ENCODE assay signal across 1 cellular context in genomic region chr2:169034984-169035544, GRCh38.
TF ChIP-seq lines count a peak whose summit lies in the region.

No MANE protein-coding gene starts in this region.

TF ChIP-seq in HepG2, 621 proteins besides CTCF, POLR2A, EP300 and RAD21:
- TF ChIP-seq ZNF629 (CRISPR knock-in tag; conservative IDR thresholded peaks at IDR 0.05) (peak; percentile 80), ZNF34 (CRISPR knock-in tag; IDR thresholded peaks at IDR 0.05; ENCODE audit: borderline replicate concordance) (no peak)
TF ChIP-seq in HepG2: peak in this region for 1.
